ENCODE assay signal across 8 cellular contexts in the genomic region with DNA sequence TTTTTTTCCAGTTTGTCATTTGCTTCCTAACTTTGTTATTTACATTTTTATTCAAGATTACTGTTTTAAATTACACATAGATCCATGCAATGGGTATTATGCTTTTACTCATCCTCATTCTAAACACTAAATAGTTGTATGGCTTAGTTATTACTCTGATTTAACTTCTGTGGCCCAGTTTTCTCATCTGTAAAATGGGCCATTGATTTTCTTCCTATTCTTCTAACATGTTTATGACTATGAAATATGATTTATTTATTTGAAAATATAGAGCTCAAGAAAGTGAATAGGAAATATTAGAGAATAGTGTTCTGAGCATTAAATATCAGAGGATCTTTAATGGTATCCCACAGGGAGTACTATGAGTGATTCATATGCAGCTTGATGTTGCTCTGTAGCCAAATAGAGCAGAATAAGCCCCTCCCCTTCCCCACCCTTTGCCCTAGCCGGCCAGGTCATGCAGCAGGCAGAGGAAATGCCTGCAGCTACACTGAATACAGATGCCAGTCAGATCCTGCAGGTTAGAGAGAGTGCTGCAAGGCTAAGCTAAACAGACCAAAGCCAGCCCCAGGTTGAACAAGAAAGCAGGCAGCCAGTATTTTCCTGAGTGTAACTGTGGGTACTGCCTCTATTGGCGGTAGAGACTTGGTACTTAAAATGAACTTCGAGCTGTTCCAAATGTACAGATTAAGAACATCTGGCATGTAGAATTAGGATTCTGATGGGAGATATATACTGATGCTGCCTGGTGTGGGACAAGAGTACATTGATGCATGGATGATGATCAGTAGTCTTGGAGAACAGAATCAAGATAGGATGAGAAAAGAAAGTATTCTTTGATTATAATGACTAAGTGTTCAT. TPM values are rescaled to one million over a fixed set of nuclear protein-coding genes. Genes with fewer than 3 reads are reported as not detected.
DNase-seq lines count a peak whose midpoint lies in the region; ATAC-seq and TF ChIP-seq lines count a peak whose summit lies in the region.

No MANE protein-coding gene starts in this region.

- intact Hi-C loops in dorsolateral prefrontal cortex (cut with DNase I), result loop anchor here in 1 of 2 donors (10.0 kb wide), 1 partner anchor 731 kb away; no protein-coding TSS in a partner anchor

- no peak overlapping the region for H3K27ac ChIP-seq in dorsolateral prefrontal cortex

- no peaks in the 10 kb centered on the region for H3K27me3 ChIP-seq in NT2/D1 (ENCODE audit: insufficient read depth, insufficient read length)
- no peaks in the 10 kb centered on the region for H3K27me3 ChIP-seq in adipocyte (replicated peaks; ENCODE audit: control insufficient read depth, insufficient read depth, low read length)
- H3K27me3 ChIP-seq in dorsolateral prefrontal cortex, result no peaks in the 10 kb centered on the region

- peak; percentile 50 for ATAC-seq in HG02588 (IDR thresholded peaks at IDR 0.05; ENCODE audit: unreplicated experiment)

- DNase-seq in NCI-H748 (lab: John Stamatoyannopoulos, UW; ENCODE audit: unreplicated experiment) (peak; percentile 8), NCI-H748 treated with DMSO at 0.1 percent for 48 hours (lab: John Stamatoyannopoulos, UW) (no peak), NT2/D1 (ENCODE audit: low read depth, low spot score) (peak; percentile 38), adipocyte (ENCODE audit: low read depth) (peak; percentile 68), islet precursor cell (peak; percentile 87), GOT3 (lab: John Stamatoyannopoulos, UW) (no peak), dorsolateral prefrontal cortex (no peak)

- H3K36me3 ChIP-seq in NT2/D1 (ENCODE audit: insufficient read depth, insufficient read length, low read length), result no peaks in the 10 kb centered on the region
- H3K36me3 ChIP-seq in adipocyte (ENCODE audit: control insufficient read depth, insufficient read depth, low read length, severe bottlenecking), result no peaks in the 10 kb centered on the region

- no peak overlapping the region for H3K9ac ChIP-seq in NT2/D1 (ENCODE audit: insufficient read length, low read depth)
- no peak overlapping the region for H3K9ac ChIP-seq in adipocyte (ENCODE audit: low read length)

- TF ChIP-seq CTCF in dorsolateral prefrontal cortex (IDR thresholded peaks at IDR 0.05 in 54 of 56, conservative IDR thresholded peaks at IDR 0.05 in 2 of 56; ENCODE audit: low read depth in 1 of 56, partially characterized antibody in 56 of 56), result no peak

- H3K4me3 ChIP-seq in NT2/D1 (ENCODE audit: insufficient read length, low read depth) (no peak overlapping the region), adipocyte (ENCODE audit: low read length) (no peak overlapping the region), dorsolateral prefrontal cortex (no peak overlapping the region)

- H3K4me1 ChIP-seq in NT2/D1 (ENCODE audit: insufficient read depth, insufficient read length) (no peaks in the 10 kb centered on the region), adipocyte (ENCODE audit: control insufficient read depth, insufficient read depth, low read length) (peaks cover 13% of the 10 kb centered on the region)

- H3K9me3 ChIP-seq in NT2/D1 (ENCODE audit: insufficient read depth, low read length) (no peaks in the 10 kb centered on the region), adipocyte (ENCODE audit: control insufficient read depth, low read length) (no peaks in the 10 kb centered on the region)

RNA-seq across cellular contexts. Expression of a gene that starts 11.7 kb away (rescaled TPM):
- 10 to 100 TPM; 51.6 to 88.2 (median 68.5) TPM for total RNA-seq in dorsolateral prefrontal cortex

Comparison
In these comparisons a context has a peak if more than half of its experiments do, and no peak if none do; other contexts are left out.
1. DNase-seq: peak in NCI-H748 (single experiment), NT2/D1 (single experiment), adipocyte (single experiment) and islet precursor cell (single experiment); none in NCI-H748 treated with DMSO at 0.1 percent for 48 hours (single experiment), GOT3 (single experiment) and dorsolateral prefrontal cortex (0 of 10).